Comparison of ENCODE assay signal across 22 cellular contexts in the genomic region with DNA sequence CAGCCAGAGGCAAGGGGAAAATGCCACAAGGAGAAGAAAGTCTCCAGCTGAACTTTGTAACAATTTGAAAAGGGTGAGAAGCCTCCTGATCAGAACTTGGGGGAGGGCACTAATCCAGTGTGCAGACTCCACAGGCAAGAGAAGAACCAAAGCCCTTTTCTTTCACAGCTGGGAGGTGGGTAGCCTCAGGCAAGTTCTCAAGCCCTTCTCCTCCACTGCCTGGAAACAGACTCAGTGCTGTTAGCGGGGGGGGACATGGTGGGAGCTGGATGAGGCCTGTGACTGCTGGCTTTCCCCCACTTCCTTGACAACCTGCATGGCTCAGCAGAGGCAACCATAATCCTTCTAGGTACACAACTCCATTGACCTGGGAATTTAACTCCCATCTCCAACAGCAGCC.
"Had no signal": no experiment of that assay in that cellular context is flagged by ENCODE, and none has a peak within 500 bp of the region (broad histone marks: within the 10 kb centered on the region; RNA-seq: fewer than 3 reads in every experiment).

No MANE protein-coding gene starts in this region.

- DNase-seq: stimulated activated CD4-positive, alpha-beta T cell treated with anti-CD3 and anti-CD28 coated beads, Interleukin-2, amount 100 ng/mL, for 48 hours; stimulated activated CD4-positive, alpha-beta T cell treated with anti-CD3 and anti-CD28 coated beads, Interleukin-4, amount 100 ng/mL, for 1 hour; stimulated activated CD4-positive, alpha-beta T cell treated with anti-CD3 and anti-CD28 coated beads, Interleukin-4, amount 100 ng/mL, for 24 hours; stimulated activated CD4-positive, alpha-beta T cell treated with anti-CD3 and anti-CD28 coated beads, Interleukin-4, amount 100 ng/mL, for 4 hours; stimulated activated CD8-positive, alpha-beta memory T cell treated with anti-CD3 and anti-CD28 coated beads, Interleukin-4, amount 100 ng/mL, for 48 hours; stimulated activated naive B cell treated with anti-CD40 and anti-IgM and Interleukin-4, amounts not matched to agents 10 μg/mL and 1 μg/mL and 100 μg/mL, for 72 hours; stimulated activated naive CD4-positive, alpha-beta T cell; stimulated activated naive CD4-positive, alpha-beta T cell treated with Interleukin-2 at 50 U/mL for 16 hours; stimulated activated naive CD8-positive, alpha-beta T cell treated with anti-CD3 and anti-CD28 coated beads, Interleukin-15, amount 100 ng/mL, for 72 hours; stimulated activated naive CD8-positive, alpha-beta T cell treated with anti-CD3 and anti-CD28 coated beads, Interleukin-15, Interleukin-2, amounts not matched to agents 100 U/mL and 50 U/mL, for 24 hours; stomach; substantia nigra; testis; thyroid gland; tibial artery; transverse colon; trophoblast cell; upper lobe of left lung; upper lobe of right lung; uterus had no signal

- ATAC-seq: stimulated activated effector memory CD8-positive, alpha-beta T cell treated with anti-CD3 and anti-CD28 coated beads, Interleukin-12 subunit alpha, Interleukin-12 subunit beta, amount 100 ng/mL, for 72 hours; stimulated activated memory B cell treated with anti-CD40 and anti-IgM and Interleukin-4, amounts not matched to agents 10 μg/mL and 1 μg/mL and 100 μg/mL, for 72 hours; stimulated activated naive B cell treated with anti-CD40 and anti-IgM and Interleukin-4, amounts not matched to agents 10 μg/mL and 1 μg/mL and 100 μg/mL, for 72 hours; stimulated activated naive CD8-positive, alpha-beta T cell treated with anti-CD3 and anti-CD28 coated beads, Interleukin-15, amount 100 ng/mL, for 72 hours; stimulated activated naive CD8-positive, alpha-beta T cell treated with anti-CD3 and anti-CD28 coated beads, Interleukin-15, Interleukin-2, amounts not matched to agents 100 U/mL and 50 U/mL, for 24 hours; upper lobe of right lung had no signal
